In the genomic region with DNA sequence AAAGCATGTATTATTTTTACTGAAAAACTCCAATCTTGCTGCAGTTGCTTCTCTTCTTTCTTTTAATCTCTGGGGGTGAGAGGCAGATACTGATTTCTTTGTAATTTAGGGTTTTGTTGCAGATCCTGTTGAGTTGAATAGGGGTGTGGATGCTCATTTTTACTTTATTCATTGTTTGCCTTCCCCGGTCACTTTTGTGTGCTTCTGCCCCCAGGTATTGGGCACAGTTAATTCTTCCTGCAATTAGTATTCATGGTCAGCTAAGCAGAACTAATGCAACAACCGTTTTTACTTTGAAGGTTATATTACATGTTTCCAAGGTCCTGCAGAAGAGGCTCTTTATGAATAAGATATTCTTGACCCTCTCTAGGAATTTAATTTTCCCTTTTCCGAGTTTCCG, we compare ENCODE assay signal across 20 cellular contexts.
A peak's percentile ranks its signal among the peaks of the same experiment; 100 is the strongest.
DNase-seq lines count a peak whose midpoint lies in the region; ATAC-seq and TF ChIP-seq lines count a peak whose summit lies in the region.
"Had no signal": no experiment of that assay in that cellular context is flagged by ENCODE, and none has a peak within 500 bp of the region (broad histone marks: within the 10 kb centered on the region; RNA-seq: fewer than 3 reads in every experiment).

No MANE protein-coding gene starts in this region.

- no peak overlapping the region for H3K27ac ChIP-seq in neuronal stem cell (replicated peaks; ENCODE audit: low read length)
- no peak overlapping the region for H3K27ac ChIP-seq in gastroesophageal sphincter
- H3K27ac ChIP-seq: A549, HL-60 had no signal

- DNase-seq in NCI-H2171 treated with DMSO at 0.1 percent for 48 hours (lab: John Stamatoyannopoulos, UW) (peak; percentile 31), NCI-H2171 (lab: John Stamatoyannopoulos, UW) (no peak), NCI-H69 (lab: John Stamatoyannopoulos, UW) (peak; percentile 91), neuronal stem cell (ENCODE audit: low spot score) (peak; percentile 11), sciatic nerve (ENCODE audit: low spot score) (no peak)
- DNase-seq: CD8-positive, alpha-beta T cell; HFFc6; NCI-H187 treated with DMSO at 0.1 percent for 48 hours; NCI-H345; NCI-H524 treated with DMSO at 0.1 percent for 48 hours; OCI-M1; RPMI8226; SHP77 treated with DMSO at 0.1 percent for 48 hours; T-cell had no signal

- no peak overlapping the region for H3K4me2 ChIP-seq in neuronal stem cell (ENCODE audit: insufficient read depth, low read length, poor library complexity, severe bottlenecking)
- H3K4me2 ChIP-seq: A549 had no signal

- no peak overlapping the region for H4K91ac ChIP-seq in neuronal stem cell (ENCODE audit: low read depth, low read length, poor library complexity)

- no peak for TF ChIP-seq CTCF in gastroesophageal sphincter (IDR thresholded peaks at IDR 0.05)

- H4K8ac ChIP-seq in neuronal stem cell (ENCODE audit: low read depth, low read length), result no peak overlapping the region

- H3K14ac ChIP-seq in neuronal stem cell (ENCODE audit: low read length), result no peak overlapping the region

- H2BK5ac ChIP-seq in neuronal stem cell (ENCODE audit: low read length), result no peak overlapping the region

- no peak overlapping the region for H3K4me3 ChIP-seq in neuronal stem cell (ENCODE audit: low read length in 2 of 2)
- no peak overlapping the region for H3K4me3 ChIP-seq in gastroesophageal sphincter
- H3K4me3 ChIP-seq: A549 had no signal

- TF ChIP-seq POLR2A in gastroesophageal sphincter (IDR thresholded peaks at IDR 0.05), result no peak

- no peak overlapping the region for H3K23ac ChIP-seq in neuronal stem cell (ENCODE audit: low read depth, low read length, poor library complexity)

- intact Hi-C loops in sciatic nerve (cut with DNase I), result no loop called here

- no peak overlapping the region for H3K18ac ChIP-seq in neuronal stem cell (ENCODE audit: low read length)

- H3K4me1 ChIP-seq in neuronal stem cell (ENCODE audit: control insufficient read depth in 2 of 2, insufficient read depth in 1 of 2, low read depth in 1 of 2, low read length in 2 of 2), result peaks cover 0 to 6% of the 10 kb centered on the region in 2 donors
- H3K4me1 ChIP-seq in gastroesophageal sphincter, result no peaks in the 10 kb centered on the region

- TF ChIP-seq EP300 in Ishikawa (IDR thresholded peaks at IDR 0.05; ENCODE audit: borderline replicate concordance) (peak; percentile 60; the same call in 1 of the 2 replicates), gastroesophageal sphincter (IDR thresholded peaks at IDR 0.05) (no peak)

- no peak overlapping the region for H2BK12ac ChIP-seq in neuronal stem cell (ENCODE audit: low read length)

- no peak overlapping the region for H2AFZ ChIP-seq in neuronal stem cell (ENCODE audit: low read length)

- peaks cover 6% of the 10 kb centered on the region for H3K79me1 ChIP-seq in neuronal stem cell (ENCODE audit: low read depth, low read length)

- H3K36me3 ChIP-seq in neuronal stem cell (replicated peaks in 1 of 2; ENCODE audit: control insufficient read depth in 2 of 2, insufficient read depth in 2 of 2, low read length in 2 of 2), result peaks cover 0 to 5% of the 10 kb centered on the region in 2 donors
- no peaks in the 10 kb centered on the region for H3K36me3 ChIP-seq in gastroesophageal sphincter

- no peak overlapping the region for H2AK5ac ChIP-seq in neuronal stem cell (ENCODE audit: low read depth, low read length)

- ATAC-seq in GM19324 (IDR thresholded peaks at IDR 0.05; ENCODE audit: low FRiP score, unreplicated experiment), result no peak
- no peak for ATAC-seq in gastroesophageal sphincter
- ATAC-seq in sciatic nerve, result no peak
- ATAC-seq: A549; CD8-positive, alpha-beta T cell; SK-N-SH treated with all-trans-retinoic acid at 6 μM for 48 hours; T-cell had no signal

- no CpG with 5 or more reads among the region's 4 CpGs for WGBS in neuronal stem cell (ENCODE audit: extremely low coverage in 2 of 2, insufficient read length in 2 of 2, insufficient replicate concordance in 1 of 2), 2 donors
- WGBS in gastroesophageal sphincter (ENCODE audit: low coverage in 1 of 2), 2 donors, result 82 to 86% methylated on average over 4 of the region's 4 CpGs

- TF ChIP-seq RAD21 in Ishikawa (IDR thresholded peaks at IDR 0.05; ENCODE audit: low read depth), result no peak

- H3K9me3 ChIP-seq in neuronal stem cell (replicated peaks in 1 of 2; ENCODE audit: control insufficient read depth in 2 of 2, insufficient read depth in 1 of 2, low read depth in 1 of 2, low read length in 2 of 2) (peaks cover 3 to 4% of the 10 kb centered on the region in 2 donors), gastroesophageal sphincter (no peaks in the 10 kb centered on the region)
- H3K9me3 ChIP-seq: A549 had no signal

- H3K4ac ChIP-seq in neuronal stem cell (ENCODE audit: low read length), result no peak overlapping the region

- no peak overlapping the region for H2BK15ac ChIP-seq in neuronal stem cell (ENCODE audit: low read length)

- no peak overlapping the region for H3K9ac ChIP-seq in neuronal stem cell (ENCODE audit: low read depth, low read length, poor library complexity)

- H2BK120ac ChIP-seq in neuronal stem cell (ENCODE audit: low read depth, low read length), result no peak overlapping the region

- H3K27me3 ChIP-seq in neuronal stem cell (ENCODE audit: control insufficient read depth in 3 of 3, insufficient read depth in 3 of 3, low read depth in 1 of 3, low read length in 3 of 3) (peaks cover 0 to 22% (median 0%) of the 10 kb centered on the region in 3 experiments), gastroesophageal sphincter (no peaks in the 10 kb centered on the region)

TF ChIP-seq in Ishikawa, 13 proteins besides CTCF, POLR2A, EP300 and RAD21:
- TF ChIP-seq, protein P1, sequence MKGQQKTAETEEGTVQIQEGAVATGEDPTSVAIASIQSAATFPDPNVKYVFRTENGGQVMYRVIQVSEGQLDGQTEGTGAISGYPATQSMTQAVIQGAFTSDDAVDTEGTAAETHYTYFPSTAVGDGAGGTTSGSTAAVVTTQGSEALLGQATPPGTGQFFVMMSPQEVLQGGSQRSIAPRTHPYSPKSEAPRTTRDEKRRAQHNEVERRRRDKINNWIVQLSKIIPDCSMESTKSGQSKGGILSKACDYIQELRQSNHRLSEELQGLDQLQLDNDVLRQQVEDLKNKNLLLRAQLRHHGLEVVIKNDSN (IDR thresholded peaks at IDR 0.05), result 0 out of 2 replicates have a peak, but pooled peaks have one; percentile 14
- TF ChIP-seq TCF12 (IDR thresholded peaks at IDR 0.05; ENCODE audit: low read depth) (peak; percentile 71), CEBPB (IDR thresholded peaks at IDR 0.05) (0 out of 2 replicates have a peak, but pooled peaks have one; percentile 10), EGR1 (IDR thresholded peaks at IDR 0.05) (no peak), ZBTB7A (IDR thresholded peaks at IDR 0.05; ENCODE audit: low read depth) (no peak), FOXM1 (IDR thresholded peaks at IDR 0.05; ENCODE audit: borderline replicate concordance, low read depth) (no peak), YY1 (IDR thresholded peaks at IDR 0.05; ENCODE audit: low read depth) (no peak), CREB1 (IDR thresholded peaks at IDR 0.05; ENCODE audit: low read depth) (no peak), NFIC (IDR thresholded peaks at IDR 0.05) (peak; percentile 47; the same call in 1 of the 2 replicates), TEAD4 (IDR thresholded peaks at IDR 0.05) (0 out of 2 replicates have a peak, but pooled peaks have one; percentile 32), TAF1 (IDR thresholded peaks at IDR 0.05; ENCODE audit: low read depth) (no peak)
- TF ChIP-seq, protein P2, sequence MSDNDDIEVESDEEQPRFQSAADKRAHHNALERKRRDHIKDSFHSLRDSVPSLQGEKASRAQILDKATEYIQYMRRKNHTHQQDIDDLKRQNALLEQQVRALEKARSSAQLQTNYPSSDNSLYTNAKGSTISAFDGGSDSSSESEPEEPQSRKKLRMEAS (IDR thresholded peaks at IDR 0.05), result no peak
- TF ChIP-seq, protein P3, sequence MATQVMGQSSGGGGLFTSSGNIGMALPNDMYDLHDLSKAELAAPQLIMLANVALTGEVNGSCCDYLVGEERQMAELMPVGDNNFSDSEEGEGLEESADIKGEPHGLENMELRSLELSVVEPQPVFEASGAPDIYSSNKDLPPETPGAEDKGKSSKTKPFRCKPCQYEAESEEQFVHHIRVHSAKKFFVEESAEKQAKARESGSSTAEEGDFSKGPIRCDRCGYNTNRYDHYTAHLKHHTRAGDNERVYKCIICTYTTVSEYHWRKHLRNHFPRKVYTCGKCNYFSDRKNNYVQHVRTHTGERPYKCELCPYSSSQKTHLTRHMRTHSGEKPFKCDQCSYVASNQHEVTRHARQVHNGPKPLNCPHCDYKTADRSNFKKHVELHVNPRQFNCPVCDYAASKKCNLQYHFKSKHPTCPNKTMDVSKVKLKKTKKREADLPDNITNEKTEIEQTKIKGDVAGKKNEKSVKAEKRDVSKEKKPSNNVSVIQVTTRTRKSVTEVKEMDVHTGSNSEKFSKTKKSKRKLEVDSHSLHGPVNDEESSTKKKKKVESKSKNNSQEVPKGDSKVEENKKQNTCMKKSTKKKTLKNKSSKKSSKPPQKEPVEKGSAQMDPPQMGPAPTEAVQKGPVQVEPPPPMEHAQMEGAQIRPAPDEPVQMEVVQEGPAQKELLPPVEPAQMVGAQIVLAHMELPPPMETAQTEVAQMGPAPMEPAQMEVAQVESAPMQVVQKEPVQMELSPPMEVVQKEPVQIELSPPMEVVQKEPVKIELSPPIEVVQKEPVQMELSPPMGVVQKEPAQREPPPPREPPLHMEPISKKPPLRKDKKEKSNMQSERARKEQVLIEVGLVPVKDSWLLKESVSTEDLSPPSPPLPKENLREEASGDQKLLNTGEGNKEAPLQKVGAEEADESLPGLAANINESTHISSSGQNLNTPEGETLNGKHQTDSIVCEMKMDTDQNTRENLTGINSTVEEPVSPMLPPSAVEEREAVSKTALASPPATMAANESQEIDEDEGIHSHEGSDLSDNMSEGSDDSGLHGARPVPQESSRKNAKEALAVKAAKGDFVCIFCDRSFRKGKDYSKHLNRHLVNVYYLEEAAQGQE (IDR thresholded peaks at IDR 0.05; ENCODE audit: low read depth), result no peak
TF ChIP-seq in Ishikawa: peak in this region for 5.

Comparison
In these comparisons a context has a peak if more than half of its experiments do, and no peak if none do; other contexts are left out.
1. DNase-seq: peak in NCI-H2171 treated with DMSO at 0.1 percent for 48 hours (single experiment), NCI-H69 (single experiment) and neuronal stem cell (single experiment); none in NCI-H2171 (single experiment) and sciatic nerve (single experiment).